28 cellular contexts compared by ENCODE assay signal in the genomic region with DNA sequence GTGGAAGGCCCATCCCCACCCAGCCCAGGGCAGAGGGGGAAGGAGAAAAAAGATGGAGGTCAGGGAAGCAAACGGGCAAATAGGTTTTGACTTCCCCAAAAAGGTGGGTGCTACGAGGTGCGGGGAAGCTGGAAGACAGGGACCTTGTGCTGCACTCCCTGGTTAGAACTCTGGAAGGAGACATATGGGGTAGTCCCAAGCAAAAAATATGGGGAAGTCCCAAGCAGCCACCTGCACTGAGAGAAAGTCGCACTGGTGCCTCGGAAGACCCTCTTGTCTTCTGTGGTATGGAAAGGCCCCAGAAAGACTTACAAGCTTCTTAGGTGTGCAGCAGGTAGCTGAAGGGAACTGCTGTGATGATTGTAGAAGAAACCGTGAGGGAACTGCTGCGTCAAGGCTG.
"Had no signal": no experiment of that assay in that cellular context is flagged by ENCODE, and none has a peak within 500 bp of the region (broad histone marks: within the 10 kb centered on the region; RNA-seq: fewer than 3 reads in every experiment).

No MANE protein-coding gene starts in this region.

- H3K9ac ChIP-seq: KMS-11 had no signal

- H3K4me3 ChIP-seq: ascending aorta, SJSA1 had no signal

- H3K4me2 ChIP-seq: KMS-11 had no signal

- H3K9me3 Mint-ChIP-seq: activated naive CD8-positive, alpha-beta T cell treated with anti-CD3 and anti-CD28 coated beads, Interleukin-2, amount 50 U/mL, for 24 hours; activated T-cell treated with anti-CD3 and anti-CD28 coated beads, Interleukin-2, amount 50 U/mL, for 24 hours; activated T-helper 1 cell treated with anti-CD3 and anti-CD28 coated beads, Interleukin-12 subunit alpha, Interleukin-12 subunit beta, Interleukin-2, Interleukin-4 antibody, amounts not matched to agents 30 ng/mL and 10 ng/mL and 1 ng/mL, durations not matched to agents 14 hours and 24 hours and 36 hours; IgD-negative memory B cell; T-helper 2 cell treated with Interferon-gamma antibody and Interleukin-4, amounts not matched to agents 5 μg/mL and 100 μg/mL, for 36 hours had no signal

- ATAC-seq: activated CD4-positive, CD25-positive, alpha-beta regulatory T cell treated with anti-CD3 and anti-CD28 coated beads, Interleukin-2, amount 50 U/mL, for 24 hours; activated CD8-positive, alpha-beta memory T cell treated with anti-CD3 and anti-CD28 coated beads, Interleukin-2, amount 10 ng/mL, durations not matched to agents 7 days and 5 days; activated naive CD4-positive, alpha-beta T cell treated with anti-CD3 and anti-CD28 coated beads, Interleukin-2, amount 50 U/mL, for 72 hours; activated naive CD8-positive, alpha-beta T cell treated with anti-CD3 and anti-CD28 coated beads, Interleukin-2, amount 50 U/mL, for 24 hours; PC-3; SK-N-SH treated with all-trans-retinoic acid at 6 μM for 48 hours had no signal

- H3K4me3 Mint-ChIP-seq: activated CD8-positive, alpha-beta memory T cell treated with anti-CD3 and anti-CD28 coated beads, Interleukin-2, amount 10 ng/mL, durations not matched to agents 7 days and 5 days; activated naive CD8-positive, alpha-beta T cell treated with anti-CD3 and anti-CD28 coated beads, Interleukin-2, amount 50 U/mL, for 24 hours; activated T-cell treated with anti-CD3 and anti-CD28 coated beads, Interleukin-2, amount 50 U/mL, for 24 hours; activated T-helper 1 cell treated with anti-CD3 and anti-CD28 coated beads, Interleukin-12 subunit alpha, Interleukin-12 subunit beta, Interleukin-2, Interleukin-4 antibody, amounts not matched to agents 30 ng/mL and 10 ng/mL and 1 ng/mL, durations not matched to agents 14 hours and 24 hours and 36 hours; brain; T-helper 2 cell treated with Interferon-gamma antibody and Interleukin-4, amounts not matched to agents 5 μg/mL and 100 μg/mL, for 36 hours had no signal

- H3K27me3 ChIP-seq: ascending aorta, SJSA1 had no signal

- H3K9me3 ChIP-seq: ascending aorta, SJSA1 had no signal

- DNase-seq: activated CD4-positive, alpha-beta T cell treated with anti-CD3 and anti-CD28 coated beads for 48 hours; activated CD4-positive, alpha-beta T cell treated with anti-CD3 and anti-CD28 coated beads, Interleukin-2, amount 50 U/mL, for 48 hours; activated CD8-positive, alpha-beta memory T cell treated with anti-CD3 and anti-CD28 coated beads, Interleukin-2, amount 10 ng/mL, durations not matched to agents 7 days and 5 days; activated effector memory CD4-positive, alpha-beta T cell treated with anti-CD3 and anti-CD28 coated beads, Interleukin-2, amount 50 U/mL, for 16 hours; activated naive CD4-positive, alpha-beta T cell treated with Interleukin-2 at 50 U/mL for 16 hours; activated naive CD8-positive, alpha-beta T cell treated with anti-CD3 and anti-CD28 coated beads, Interleukin-2, amount 50 U/mL, for 24 hours; activated T-cell treated with anti-CD3 and anti-CD28 coated beads, Interleukin-2, amount 50 U/mL, for 24 hours; amniotic stem cell; NCI-H1092; NCI-H1417; NCI-H2029; NCI-H2107; NCI-H510A treated with DMSO at 0.1 percent for 48 hours; NCI-H69; NK-92 treated with Interleukin-12 subunit alpha and Interleukin-12 subunit beta, amount 100 ng/mL, for 24 hours; PC-3; SHP77; SW 1271 had no signal

- H3K36me3 ChIP-seq: ascending aorta, SJSA1 had no signal

- H3K27ac ChIP-seq: ascending aorta, KMS-11, SJSA1 had no signal

- H3K27me3 Mint-ChIP-seq: activated naive CD8-positive, alpha-beta T cell treated with anti-CD3 and anti-CD28 coated beads, Interleukin-2, amount 50 U/mL, for 24 hours; activated T-cell treated with anti-CD3 and anti-CD28 coated beads, Interleukin-2, amount 50 U/mL, for 24 hours had no signal

- H3K36me3 Mint-ChIP-seq: activated CD8-positive, alpha-beta memory T cell treated with anti-CD3 and anti-CD28 coated beads, Interleukin-2, amount 10 ng/mL, durations not matched to agents 7 days and 5 days; activated naive CD4-positive, alpha-beta T cell treated with anti-CD3 and anti-CD28 coated beads, Interleukin-2, amount 50 U/mL, for 72 hours; brain; IgD-negative memory B cell had no signal

- H3K27ac Mint-ChIP-seq: activated CD8-positive, alpha-beta memory T cell treated with anti-CD3 and anti-CD28 coated beads, Interleukin-2, amount 10 ng/mL, durations not matched to agents 7 days and 5 days; activated naive CD8-positive, alpha-beta T cell treated with anti-CD3 and anti-CD28 coated beads, Interleukin-2, amount 50 U/mL, for 24 hours; activated T-cell treated with anti-CD3 and anti-CD28 coated beads, Interleukin-2, amount 50 U/mL, for 24 hours; activated T-helper 1 cell treated with anti-CD3 and anti-CD28 coated beads, Interleukin-12 subunit alpha, Interleukin-12 subunit beta, Interleukin-2, Interleukin-4 antibody, amounts not matched to agents 30 ng/mL and 10 ng/mL and 1 ng/mL, durations not matched to agents 14 hours and 24 hours and 36 hours; IgD-negative memory B cell; T-helper 2 cell treated with Interferon-gamma antibody and Interleukin-4, amounts not matched to agents 5 μg/mL and 100 μg/mL, for 36 hours had no signal
